ENCODE assay signal across 21 cellular contexts in the genomic region with DNA sequence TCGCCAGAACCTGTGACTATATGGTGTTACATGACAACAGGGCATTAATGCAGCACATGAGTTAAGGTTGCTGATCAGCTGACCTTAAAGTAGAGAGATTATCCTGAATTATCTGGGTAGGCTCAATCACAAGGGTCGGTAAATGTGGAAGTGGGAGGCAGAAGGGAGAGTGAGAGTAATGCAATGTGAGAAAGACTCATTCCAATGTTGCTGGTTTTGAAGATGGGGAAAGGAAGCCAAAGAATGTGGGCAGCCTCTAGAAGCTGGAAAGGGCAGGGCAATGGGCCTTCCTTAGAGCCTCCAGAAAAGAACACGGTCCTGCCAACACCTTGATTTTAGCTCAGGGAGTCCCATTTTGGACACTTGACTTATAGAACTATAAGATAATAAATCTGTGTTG.
"Had no signal": no experiment of that assay in that cellular context is flagged by ENCODE, and none has a peak within 500 bp of the region (broad histone marks: within the 10 kb centered on the region; RNA-seq: fewer than 3 reads in every experiment).

No MANE protein-coding gene starts in this region.

- H3K36me3 ChIP-seq: colonic mucosa, ovary had no signal

- ATAC-seq: activated CD4-positive, alpha-beta T cell treated with anti-CD3 and anti-CD28 coated beads for 36 hours; activated naive CD4-positive, alpha-beta T cell treated with anti-CD3 and anti-CD28 coated beads, Interleukin-2, amount 50 U/mL, for 72 hours; gastrocnemius medialis; left lobe of liver; sciatic nerve; stimulated activated naive B cell treated with anti-CD40 and anti-IgM and Interleukin-4, amounts not matched to agents 10 μg/mL and 1 μg/mL and 100 μg/mL, for 72 hours; WTC11 had no signal

- H3K27ac ChIP-seq: colonic mucosa, gastrocnemius medialis, spleen had no signal

- H3K9me3 ChIP-seq: colonic mucosa, gastrocnemius medialis, ovary, spleen had no signal

- H3K27me3 Mint-ChIP-seq: activated CD4-positive, alpha-beta T cell treated with anti-CD3 and anti-CD28 coated beads for 36 hours; naive B cell; stimulated activated naive B cell treated with anti-CD40 and anti-IgM and Interleukin-4, amounts not matched to agents 10 μg/mL and 1 μg/mL and 100 μg/mL, for 72 hours had no signal

- FAIRE-seq: kidney had no signal

- H3K27ac Mint-ChIP-seq: activated naive CD4-positive, alpha-beta T cell treated with anti-CD3 and anti-CD28 coated beads, Interleukin-2, amount 50 U/mL, for 72 hours; activated T-helper 1 cell treated with anti-CD3 and anti-CD28 coated beads, Interleukin-12 subunit alpha, Interleukin-12 subunit beta, Interleukin-2, Interleukin-4 antibody, amounts not matched to agents 30 ng/mL and 10 ng/mL and 1 ng/mL, durations not matched to agents 14 hours and 24 hours and 36 hours; stimulated activated naive B cell treated with anti-CD40 and anti-IgM and Interleukin-4, amounts not matched to agents 10 μg/mL and 1 μg/mL and 100 μg/mL, for 72 hours; WTC11 had no signal

- H3K4me3 Mint-ChIP-seq: activated CD4-positive, alpha-beta T cell treated with anti-CD3 and anti-CD28 coated beads for 36 hours; activated T-helper 1 cell treated with anti-CD3 and anti-CD28 coated beads, Interleukin-12 subunit alpha, Interleukin-12 subunit beta, Interleukin-2, Interleukin-4 antibody, amounts not matched to agents 30 ng/mL and 10 ng/mL and 1 ng/mL, durations not matched to agents 14 hours and 24 hours and 36 hours; naive B cell; stimulated activated naive B cell treated with anti-CD40 and anti-IgM and Interleukin-4, amounts not matched to agents 10 μg/mL and 1 μg/mL and 100 μg/mL, for 72 hours; WTC11 had no signal

- H3K9me3 Mint-ChIP-seq: activated naive CD4-positive, alpha-beta T cell treated with anti-CD3 and anti-CD28 coated beads, Interleukin-2, amount 50 U/mL, for 72 hours; activated T-helper 1 cell treated with anti-CD3 and anti-CD28 coated beads, Interleukin-12 subunit alpha, Interleukin-12 subunit beta, Interleukin-2, Interleukin-4 antibody, amounts not matched to agents 30 ng/mL and 10 ng/mL and 1 ng/mL, durations not matched to agents 14 hours and 24 hours and 36 hours; naive B cell; stimulated activated naive B cell treated with anti-CD40 and anti-IgM and Interleukin-4, amounts not matched to agents 10 μg/mL and 1 μg/mL and 100 μg/mL, for 72 hours; WTC11 had no signal

- DNase-seq: activated CD4-positive, alpha-beta T cell treated with anti-CD3 and anti-CD28 coated beads for 36 hours; activated CD4-positive, alpha-beta T cell treated with anti-CD3 and anti-CD28 coated beads, Interleukin-2, amount 50 U/mL, for 48 hours; activated gamma-delta T cell treated with Interleukin-2 at 50 U/mL for 16 hours; activated T-cell treated with anti-CD3 and anti-CD28 coated beads for 4 hours; amniotic stem cell; colonic mucosa; gastrocnemius medialis; kidney; midbrain; naive B cell; spleen; stimulated activated naive B cell treated with anti-CD40 and anti-IgM and Interleukin-4, amounts not matched to agents 10 μg/mL and 1 μg/mL and 100 μg/mL, for 72 hours; SW 1271; T-helper 2 cell had no signal

- H3K4me3 ChIP-seq: colonic mucosa, gastrocnemius medialis, lung, ovary, spleen had no signal

- H3K27me3 ChIP-seq: colonic mucosa, gastrocnemius medialis, ovary, spleen had no signal

- H3K4me1 ChIP-seq: colonic mucosa, gastrocnemius medialis, spleen had no signal

- H3K36me3 Mint-ChIP-seq: WTC11 had no signal
